ENCODE assay signal across 1 cellular context in genomic region chr4:165052627-165053026, GRCh38.
TF ChIP-seq lines count a peak whose summit lies in the region.

No MANE protein-coding gene starts in this region.

TF ChIP-seq in K562, 482 proteins besides CTCF, POLR2A, EP300 and RAD21 (continued from another document):
- TF ChIP-seq DEAF1 (CRISPR knock-in tag; IDR thresholded peaks at IDR 0.05) (no peak), ARID1B (IDR thresholded peaks at IDR 0.05) (peak; percentile 34; the same call in 1 of the 2 replicates), TAF1 (IDR thresholded peaks at IDR 0.05; ENCODE audit: control insufficient read depth, extremely low read depth, insufficient read depth, low read length, severe bottlenecking) (no peak)
